1 cellular context compared by ENCODE assay signal in the genomic region with DNA sequence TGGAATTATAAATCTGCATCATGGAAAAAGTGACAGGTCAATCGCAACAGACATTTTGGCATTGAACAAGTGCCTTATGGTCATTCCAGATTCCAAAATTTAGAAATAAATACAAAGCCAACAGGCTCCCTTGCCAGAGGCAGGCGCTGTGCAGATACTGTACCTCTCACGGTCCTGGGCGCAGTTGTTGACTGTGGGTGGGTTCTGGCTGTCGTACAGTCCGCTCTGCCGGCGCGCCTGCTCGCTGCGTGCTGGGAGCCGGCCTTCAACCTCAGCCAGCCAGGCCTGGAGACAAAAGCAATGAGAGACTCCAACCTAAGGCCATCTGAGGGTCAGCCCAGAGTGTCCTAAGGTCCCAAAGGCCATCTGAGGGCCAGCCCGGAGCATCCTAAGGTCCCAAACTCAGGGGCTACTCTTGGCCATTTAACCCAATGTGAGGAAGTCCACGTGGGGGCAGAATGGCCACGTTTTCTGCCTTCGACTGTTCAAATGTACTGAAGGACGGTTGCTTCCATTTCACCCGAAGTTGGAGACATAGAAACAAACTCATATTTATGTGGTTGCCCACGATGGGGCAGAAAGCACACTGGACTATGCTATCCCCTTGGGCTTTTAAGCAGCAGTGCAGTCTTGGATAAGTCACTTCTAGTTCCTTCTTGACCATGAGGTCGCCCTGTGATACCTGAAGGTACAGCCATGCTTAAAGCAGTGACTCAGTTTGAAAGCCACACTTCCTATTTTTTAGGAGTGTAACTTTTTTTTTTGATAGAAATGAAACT.
TF ChIP-seq lines count a peak whose summit lies in the region.

No MANE protein-coding gene starts in this region.

TF ChIP-seq in GM12878, 131 proteins besides CTCF, POLR2A, EP300 and RAD21 (continued from another document and continues in another):
- TF ChIP-seq BMI1 (IDR thresholded peaks at IDR 0.05; ENCODE audit: borderline replicate concordance) = peak; percentile 75; the same call in 1 of the 2 replicates
- TF ChIP-seq JUNB (IDR thresholded peaks at IDR 0.05) = peak; percentile 95
- peak; percentile 65; the same call in 1 of the 2 replicates for TF ChIP-seq PAX8 (IDR thresholded peaks at IDR 0.05)
- no peak for TF ChIP-seq GABPA (IDR thresholded peaks at IDR 0.05; ENCODE audit: low read depth)
- TF ChIP-seq, protein P1, sequence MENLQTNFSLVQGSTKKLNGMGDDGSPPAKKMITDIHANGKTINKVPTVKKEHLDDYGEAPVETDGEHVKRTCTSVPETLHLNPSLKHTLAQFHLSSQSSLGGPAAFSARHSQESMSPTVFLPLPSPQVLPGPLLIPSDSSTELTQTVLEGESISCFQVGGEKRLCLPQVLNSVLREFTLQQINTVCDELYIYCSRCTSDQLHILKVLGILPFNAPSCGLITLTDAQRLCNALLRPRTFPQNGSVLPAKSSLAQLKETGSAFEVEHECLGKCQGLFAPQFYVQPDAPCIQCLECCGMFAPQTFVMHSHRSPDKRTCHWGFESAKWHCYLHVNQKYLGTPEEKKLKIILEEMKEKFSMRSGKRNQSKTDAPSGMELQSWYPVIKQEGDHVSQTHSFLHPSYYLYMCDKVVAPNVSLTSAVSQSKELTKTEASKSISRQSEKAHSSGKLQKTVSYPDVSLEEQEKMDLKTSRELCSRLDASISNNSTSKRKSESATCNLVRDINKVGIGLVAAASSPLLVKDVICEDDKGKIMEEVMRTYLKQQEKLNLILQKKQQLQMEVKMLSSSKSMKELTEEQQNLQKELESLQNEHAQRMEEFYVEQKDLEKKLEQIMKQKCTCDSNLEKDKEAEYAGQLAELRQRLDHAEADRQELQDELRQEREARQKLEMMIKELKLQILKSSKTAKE (IDR thresholded peaks at IDR 0.05; ENCODE audit: low read depth, poor library complexity, severe bottlenecking) = peak; percentile 73
- peak; percentile 80 to 83 for TF ChIP-seq IKZF2 (IDR thresholded peaks at IDR 0.05)
- peak; percentile 71 for TF ChIP-seq MXI1 (IDR thresholded peaks at IDR 0.05; ENCODE audit: low read depth, low read length)
- no peak for TF ChIP-seq POLR2AphosphoS2 (IDR thresholded peaks at IDR 0.05; ENCODE audit: low read depth, low read length)
- TF ChIP-seq RUNX3 (IDR thresholded peaks at IDR 0.05; ENCODE audit: low read length) = peak; percentile 64
- TF ChIP-seq, protein P2, sequence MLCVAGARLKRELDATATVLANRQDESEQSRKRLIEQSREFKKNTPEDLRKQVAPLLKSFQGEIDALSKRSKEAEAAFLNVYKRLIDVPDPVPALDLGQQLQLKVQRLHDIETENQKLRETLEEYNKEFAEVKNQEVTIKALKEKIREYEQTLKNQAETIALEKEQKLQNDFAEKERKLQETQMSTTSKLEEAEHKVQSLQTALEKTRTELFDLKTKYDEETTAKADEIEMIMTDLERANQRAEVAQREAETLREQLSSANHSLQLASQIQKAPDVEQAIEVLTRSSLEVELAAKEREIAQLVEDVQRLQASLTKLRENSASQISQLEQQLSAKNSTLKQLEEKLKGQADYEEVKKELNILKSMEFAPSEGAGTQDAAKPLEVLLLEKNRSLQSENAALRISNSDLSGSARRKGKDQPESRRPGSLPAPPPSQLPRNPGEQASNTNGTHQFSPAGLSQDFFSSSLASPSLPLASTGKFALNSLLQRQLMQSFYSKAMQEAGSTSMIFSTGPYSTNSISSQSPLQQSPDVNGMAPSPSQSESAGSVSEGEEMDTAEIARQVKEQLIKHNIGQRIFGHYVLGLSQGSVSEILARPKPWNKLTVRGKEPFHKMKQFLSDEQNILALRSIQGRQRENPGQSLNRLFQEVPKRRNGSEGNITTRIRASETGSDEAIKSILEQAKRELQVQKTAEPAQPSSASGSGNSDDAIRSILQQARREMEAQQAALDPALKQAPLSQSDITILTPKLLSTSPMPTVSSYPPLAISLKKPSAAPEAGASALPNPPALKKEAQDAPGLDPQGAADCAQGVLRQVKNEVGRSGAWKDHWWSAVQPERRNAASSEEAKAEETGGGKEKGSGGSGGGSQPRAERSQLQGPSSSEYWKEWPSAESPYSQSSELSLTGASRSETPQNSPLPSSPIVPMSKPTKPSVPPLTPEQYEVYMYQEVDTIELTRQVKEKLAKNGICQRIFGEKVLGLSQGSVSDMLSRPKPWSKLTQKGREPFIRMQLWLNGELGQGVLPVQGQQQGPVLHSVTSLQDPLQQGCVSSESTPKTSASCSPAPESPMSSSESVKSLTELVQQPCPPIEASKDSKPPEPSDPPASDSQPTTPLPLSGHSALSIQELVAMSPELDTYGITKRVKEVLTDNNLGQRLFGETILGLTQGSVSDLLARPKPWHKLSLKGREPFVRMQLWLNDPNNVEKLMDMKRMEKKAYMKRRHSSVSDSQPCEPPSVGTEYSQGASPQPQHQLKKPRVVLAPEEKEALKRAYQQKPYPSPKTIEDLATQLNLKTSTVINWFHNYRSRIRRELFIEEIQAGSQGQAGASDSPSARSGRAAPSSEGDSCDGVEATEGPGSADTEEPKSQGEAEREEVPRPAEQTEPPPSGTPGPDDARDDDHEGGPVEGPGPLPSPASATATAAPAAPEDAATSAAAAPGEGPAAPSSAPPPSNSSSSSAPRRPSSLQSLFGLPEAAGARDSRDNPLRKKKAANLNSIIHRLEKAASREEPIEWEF (IDR thresholded peaks at IDR 0.05; ENCODE audit: insufficient replicate concordance, low read depth, low read length) = no peak
- TF ChIP-seq STAT1 (conservative IDR thresholded peaks at IDR 0.05) = no peak
- TF ChIP-seq NR2F1 (conservative IDR thresholded peaks at IDR 0.05) = peak; percentile 89
- TF ChIP-seq NBN (IDR thresholded peaks at IDR 0.05) = no peak
- TF ChIP-seq, protein P3, sequence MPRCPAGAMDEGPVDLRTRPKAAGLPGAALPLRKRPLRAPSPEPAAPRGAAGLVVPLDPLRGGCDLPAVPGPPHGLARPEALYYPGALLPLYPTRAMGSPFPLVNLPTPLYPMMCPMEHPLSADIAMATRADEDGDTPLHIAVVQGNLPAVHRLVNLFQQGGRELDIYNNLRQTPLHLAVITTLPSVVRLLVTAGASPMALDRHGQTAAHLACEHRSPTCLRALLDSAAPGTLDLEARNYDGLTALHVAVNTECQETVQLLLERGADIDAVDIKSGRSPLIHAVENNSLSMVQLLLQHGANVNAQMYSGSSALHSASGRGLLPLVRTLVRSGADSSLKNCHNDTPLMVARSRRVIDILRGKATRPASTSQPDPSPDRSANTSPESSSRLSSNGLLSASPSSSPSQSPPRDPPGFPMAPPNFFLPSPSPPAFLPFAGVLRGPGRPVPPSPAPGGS (IDR thresholded peaks at IDR 0.05; ENCODE audit: borderline replicate concordance, insufficient read depth, low read depth, low read length, poor library complexity, severe bottlenecking) = no peak
- TF ChIP-seq IKZF1 (conservative IDR thresholded peaks at IDR 0.05) = peak; percentile 79; the same call in 1 of the 2 replicates
- TF ChIP-seq NR2C1 (IDR thresholded peaks at IDR 0.05) = 0 out of 2 replicates have a peak, but pooled peaks have one; percentile 6
- TF ChIP-seq BCL11A (IDR thresholded peaks at IDR 0.05; ENCODE audit: low read depth, low read length) = peak; percentile 82
- peak; percentile 42; the same call in 1 of the 2 replicates for TF ChIP-seq PAX5 (IDR thresholded peaks at IDR 0.05; ENCODE audit: borderline replicate concordance, low read depth, low read length)
- peak; percentile 70; the same call in 1 of the 2 replicates for TF ChIP-seq POLR2AphosphoS5 (IDR thresholded peaks at IDR 0.05; ENCODE audit: low read length)
- TF ChIP-seq YY1 (IDR thresholded peaks at IDR 0.05; ENCODE audit: low read depth, low read length) = peak; percentile 80
- TF ChIP-seq NRF1 (conservative IDR thresholded peaks at IDR 0.05; ENCODE audit: low read depth, low read length) = no peak
- TF ChIP-seq FOXK2 (IDR thresholded peaks at IDR 0.05) = no peak; the same call in 1 of the 2 replicates
- TF ChIP-seq, protein P4, sequence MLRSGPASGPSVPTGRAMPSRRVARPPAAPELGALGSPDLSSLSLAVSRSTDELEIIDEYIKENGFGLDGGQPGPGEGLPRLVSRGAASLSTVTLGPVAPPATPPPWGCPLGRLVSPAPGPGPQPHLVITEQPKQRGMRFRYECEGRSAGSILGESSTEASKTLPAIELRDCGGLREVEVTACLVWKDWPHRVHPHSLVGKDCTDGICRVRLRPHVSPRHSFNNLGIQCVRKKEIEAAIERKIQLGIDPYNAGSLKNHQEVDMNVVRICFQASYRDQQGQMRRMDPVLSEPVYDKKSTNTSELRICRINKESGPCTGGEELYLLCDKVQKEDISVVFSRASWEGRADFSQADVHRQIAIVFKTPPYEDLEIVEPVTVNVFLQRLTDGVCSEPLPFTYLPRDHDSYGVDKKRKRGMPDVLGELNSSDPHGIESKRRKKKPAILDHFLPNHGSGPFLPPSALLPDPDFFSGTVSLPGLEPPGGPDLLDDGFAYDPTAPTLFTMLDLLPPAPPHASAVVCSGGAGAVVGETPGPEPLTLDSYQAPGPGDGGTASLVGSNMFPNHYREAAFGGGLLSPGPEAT (IDR thresholded peaks at IDR 0.05; ENCODE audit: low read depth) = peak; percentile 80
- no peak for TF ChIP-seq SREBF2 (IDR thresholded peaks at IDR 0.05; ENCODE audit: low read length)
- 0 out of 2 replicates have a peak, but pooled peaks have one; percentile 14 for TF ChIP-seq CREB1 (IDR thresholded peaks at IDR 0.05; ENCODE audit: low read depth)
- peak; percentile 75 for TF ChIP-seq ATF7 (IDR thresholded peaks at IDR 0.05; ENCODE audit: low read depth)
- no peak for TF ChIP-seq MTA3 (IDR thresholded peaks at IDR 0.05; ENCODE audit: borderline replicate concordance, low read length)
- TF ChIP-seq, protein P5, sequence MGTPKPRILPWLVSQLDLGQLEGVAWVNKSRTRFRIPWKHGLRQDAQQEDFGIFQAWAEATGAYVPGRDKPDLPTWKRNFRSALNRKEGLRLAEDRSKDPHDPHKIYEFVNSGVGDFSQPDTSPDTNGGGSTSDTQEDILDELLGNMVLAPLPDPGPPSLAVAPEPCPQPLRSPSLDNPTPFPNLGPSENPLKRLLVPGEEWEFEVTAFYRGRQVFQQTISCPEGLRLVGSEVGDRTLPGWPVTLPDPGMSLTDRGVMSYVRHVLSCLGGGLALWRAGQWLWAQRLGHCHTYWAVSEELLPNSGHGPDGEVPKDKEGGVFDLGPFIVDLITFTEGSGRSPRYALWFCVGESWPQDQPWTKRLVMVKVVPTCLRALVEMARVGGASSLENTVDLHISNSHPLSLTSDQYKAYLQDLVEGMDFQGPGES (IDR thresholded peaks at IDR 0.05) = no peak
- peak; percentile 59 for TF ChIP-seq GATAD2B (conservative IDR thresholded peaks at IDR 0.05; ENCODE audit: low read depth)
- peak; percentile 75 for TF ChIP-seq NFIC (IDR thresholded peaks at IDR 0.05; ENCODE audit: low read depth, low read length)
- TF ChIP-seq CREM (IDR thresholded peaks at IDR 0.05; ENCODE audit: low read depth) = peak; percentile 48; the same call in 1 of the 2 replicates
- TF ChIP-seq SP1 (IDR thresholded peaks at IDR 0.05; ENCODE audit: low read depth, low read length) = peak; percentile 29
- TF ChIP-seq ZNF384 (IDR thresholded peaks at IDR 0.05; ENCODE audit: borderline replicate concordance, low read depth, low read length) = peak; percentile 82
- 0 out of 2 replicates have a peak, but pooled peaks have one; percentile 50 for TF ChIP-seq MEF2A (IDR thresholded peaks at IDR 0.05; ENCODE audit: insufficient read depth, low read depth, low read length)
- TF ChIP-seq, protein P6, sequence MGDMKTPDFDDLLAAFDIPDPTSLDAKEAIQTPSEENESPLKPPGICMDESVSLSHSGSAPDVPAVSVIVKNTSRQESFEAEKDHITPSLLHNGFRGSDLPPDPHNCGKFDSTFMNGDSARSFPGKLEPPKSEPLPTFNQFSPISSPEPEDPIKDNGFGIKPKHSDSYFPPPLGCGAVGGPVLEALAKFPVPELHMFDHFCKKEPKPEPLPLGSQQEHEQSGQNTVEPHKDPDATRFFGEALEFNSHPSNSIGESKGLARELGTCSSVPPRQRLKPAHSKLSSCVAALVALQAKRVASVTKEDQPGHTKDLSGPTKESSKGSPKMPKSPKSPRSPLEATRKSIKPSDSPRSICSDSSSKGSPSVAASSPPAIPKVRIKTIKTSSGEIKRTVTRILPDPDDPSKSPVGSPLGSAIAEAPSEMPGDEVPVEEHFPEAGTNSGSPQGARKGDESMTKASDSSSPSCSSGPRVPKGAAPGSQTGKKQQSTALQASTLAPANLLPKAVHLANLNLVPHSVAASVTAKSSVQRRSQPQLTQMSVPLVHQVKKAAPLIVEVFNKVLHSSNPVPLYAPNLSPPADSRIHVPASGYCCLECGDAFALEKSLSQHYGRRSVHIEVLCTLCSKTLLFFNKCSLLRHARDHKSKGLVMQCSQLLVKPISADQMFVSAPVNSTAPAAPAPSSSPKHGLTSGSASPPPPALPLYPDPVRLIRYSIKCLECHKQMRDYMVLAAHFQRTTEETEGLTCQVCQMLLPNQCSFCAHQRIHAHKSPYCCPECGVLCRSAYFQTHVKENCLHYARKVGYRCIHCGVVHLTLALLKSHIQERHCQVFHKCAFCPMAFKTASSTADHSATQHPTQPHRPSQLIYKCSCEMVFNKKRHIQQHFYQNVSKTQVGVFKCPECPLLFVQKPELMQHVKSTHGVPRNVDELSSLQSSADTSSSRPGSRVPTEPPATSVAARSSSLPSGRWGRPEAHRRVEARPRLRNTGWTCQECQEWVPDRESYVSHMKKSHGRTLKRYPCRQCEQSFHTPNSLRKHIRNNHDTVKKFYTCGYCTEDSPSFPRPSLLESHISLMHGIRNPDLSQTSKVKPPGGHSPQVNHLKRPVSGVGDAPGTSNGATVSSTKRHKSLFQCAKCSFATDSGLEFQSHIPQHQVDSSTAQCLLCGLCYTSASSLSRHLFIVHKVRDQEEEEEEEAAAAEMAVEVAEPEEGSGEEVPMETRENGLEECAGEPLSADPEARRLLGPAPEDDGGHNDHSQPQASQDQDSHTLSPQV (IDR thresholded peaks at IDR 0.05) = 0 out of 2 replicates have a peak, but pooled peaks have one; percentile 17
- peak; percentile 65; the same call in 1 of the 2 replicates for TF ChIP-seq BACH1 (IDR thresholded peaks at IDR 0.05; ENCODE audit: borderline replicate concordance)
- TF ChIP-seq, protein P7, sequence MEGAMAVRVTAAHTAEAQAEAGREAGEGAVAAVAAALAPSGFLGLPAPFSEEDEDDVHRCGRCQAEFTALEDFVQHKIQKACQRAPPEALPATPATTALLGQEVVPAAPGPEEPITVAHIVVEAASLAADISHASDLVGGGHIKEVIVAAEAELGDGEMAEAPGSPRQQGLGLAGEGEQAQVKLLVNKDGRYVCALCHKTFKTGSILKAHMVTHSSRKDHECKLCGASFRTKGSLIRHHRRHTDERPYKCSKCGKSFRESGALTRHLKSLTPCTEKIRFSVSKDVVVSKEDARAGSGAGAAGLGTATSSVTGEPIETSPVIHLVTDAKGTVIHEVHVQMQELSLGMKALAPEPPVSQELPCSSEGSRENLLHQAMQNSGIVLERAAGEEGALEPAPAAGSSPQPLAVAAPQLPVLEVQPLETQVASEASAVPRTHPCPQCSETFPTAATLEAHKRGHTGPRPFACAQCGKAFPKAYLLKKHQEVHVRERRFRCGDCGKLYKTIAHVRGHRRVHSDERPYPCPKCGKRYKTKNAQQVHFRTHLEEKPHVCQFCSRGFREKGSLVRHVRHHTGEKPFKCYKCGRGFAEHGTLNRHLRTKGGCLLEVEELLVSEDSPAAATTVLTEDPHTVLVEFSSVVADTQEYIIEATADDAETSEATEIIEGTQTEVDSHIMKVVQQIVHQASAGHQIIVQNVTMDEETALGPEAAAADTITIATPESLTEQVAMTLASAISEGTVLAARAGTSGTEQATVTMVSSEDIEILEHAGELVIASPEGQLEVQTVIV (IDR thresholded peaks at IDR 0.05; ENCODE audit: borderline replicate concordance, partially characterized antibody) = no peak
- TF ChIP-seq RCOR1 (conservative IDR thresholded peaks at IDR 0.05; ENCODE audit: low read depth, low read length) = no peak
